8 cellular contexts compared by ENCODE assay signal in genomic region chr2:64988420-64989125, GRCh38. TPM values are rescaled to one million over a fixed set of nuclear protein-coding genes. Genes with fewer than 3 reads are reported as not detected.
DNase-seq lines count a peak whose midpoint lies in the region; ATAC-seq and TF ChIP-seq lines count a peak whose summit lies in the region.

No MANE protein-coding gene starts in this region.

- H3K4me3 Mint-ChIP-seq in CD14-positive monocyte: peak overlapping the region; percentile 85 to 92

- H3K27ac Mint-ChIP-seq in CD14-positive monocyte: peak overlapping the region; percentile 44 to 83 (median 73)

- peaks cover 6 to 25% of the 10 kb centered on the region in 2 donors for H3K4me1 ChIP-seq in muscle layer of duodenum (ENCODE audit: control insufficient read depth in 1 of 2, insufficient read depth in 2 of 2, low read length in 2 of 2)

- intact Hi-C loops in CD14-positive monocyte (cut with micrococcal nuclease): loop anchor here (2.0 to 10.0 kb wide), 3 partner anchors 51 to 74 kb away; no protein-coding TSS in a partner anchor

- DNase-seq in CD14-positive monocyte (ENCODE audit: low spot score): peak; percentile 52
- peak; percentile 61 for DNase-seq in GM19238 (ENCODE audit: insufficient read length, low spot score)
- DNase-seq in NOMO-1 treated with DMSO at 0.1 percent for 48 hours (lab: John Stamatoyannopoulos, UW; ENCODE audit: unreplicated experiment): peak; percentile 65
- peak; percentile 17 for DNase-seq in activated T-cell treated with anti-CD3 and anti-CD28 coated beads for 1 hour (ENCODE audit: low read depth)
- DNase-seq in stimulated activated naive CD8-positive, alpha-beta T cell treated with anti-CD3 and anti-CD28 coated beads, Interleukin-15, Interleukin-2, amounts not matched to agents 100 U/mL and 50 U/mL, for 24 hours: peak; percentile 60

- peaks cover 59% of the 10 kb centered on the region for H3K4me1 Mint-ChIP-seq in CD14-positive monocyte

- no peaks in the 10 kb centered on the region for H3K27me3 ChIP-seq in muscle layer of duodenum (ENCODE audit: low read depth, low read length)

- ATAC-seq in HG03432 (IDR thresholded peaks at IDR 0.05; ENCODE audit: unreplicated experiment): peak; percentile 32
- peak; percentile 8 for ATAC-seq in esophagus mucosa
- peak; percentile 50 for ATAC-seq in stimulated activated naive CD8-positive, alpha-beta T cell treated with anti-CD3 and anti-CD28 coated beads, Interleukin-15, Interleukin-2, amounts not matched to agents 100 U/mL and 50 U/mL, for 24 hours

- H3K36me3 Mint-ChIP-seq in CD14-positive monocyte: no peaks in the 10 kb centered on the region

- no peaks in the 10 kb centered on the region for H3K36me3 ChIP-seq in muscle layer of duodenum (ENCODE audit: control insufficient read depth in 1 of 2, insufficient read depth in 2 of 2, low read length in 2 of 2)

- H3K27me3 Mint-ChIP-seq in CD14-positive monocyte (ENCODE audit: low read depth in 3 of 3): peaks cover 0 to 1% (median 0%) of the 10 kb centered on the region in 3 donors

- peak; percentile 63 for TF ChIP-seq CTCF in CD14-positive monocyte (IDR thresholded peaks at IDR 0.05)

- H3K27ac ChIP-seq in muscle layer of duodenum (ENCODE audit: low read length): peak overlapping the region; percentile 93

- H3K9me3 ChIP-seq in muscle layer of duodenum (ENCODE audit: control insufficient read depth in 1 of 2, low read length in 2 of 2): no peaks in the 10 kb centered on the region

- H3K9me3 Mint-ChIP-seq in CD14-positive monocyte: peaks cover 0 to 2% (median 0%) of the 10 kb centered on the region in 7 donors

- H3K4me3 ChIP-seq in muscle layer of duodenum (ENCODE audit: low read depth in 1 of 2, low read length in 2 of 2): peak overlapping the region; percentile 82 to 89

RNA-seq across cellular contexts. Expression of gene SLC1A4, which starts 0.6 kb away (rescaled TPM):
- polyA plus RNA-seq in CD14-positive monocyte: 1 to 10 TPM; 4.4 to 4.5 TPM
- 12.6 TPM for total RNA-seq in esophagus mucosa

Comparison
In these comparisons a context has a peak if more than half of its experiments do, and no peak if none do; other contexts are left out.
1. Peak in every context shown above with its lines: DNase-seq, ATAC-seq, H3K4me3 ChIP-seq and H3K27ac ChIP-seq.